In genomic region chr17:38729886-38730525, GRCh38 we compare ENCODE assay signal across 8 cellular contexts. TPM values are rescaled to one million over a fixed set of nuclear protein-coding genes. Genes with fewer than 3 reads are reported as not detected.
DNase-seq lines count a peak whose midpoint lies in the region; ATAC-seq and TF ChIP-seq lines count a peak whose summit lies in the region.

TSS of gene CISD3 (plus strand) at chr17:38730341. CDS start at chr17:38730359, 18 bp downstream.

- H3K27ac ChIP-seq in iPS DF 6.9 (ENCODE audit: low read length), result no peak within 1 kb of the TSS
- peak within 1 kb of the TSS; percentile 88 to 95 (median 90) for H3K27ac ChIP-seq in gastrocnemius medialis

- intact Hi-C loops in gastrocnemius medialis (cut with DNase I; ENCODE audit: low total_unique reads), result loop anchor here (1.0 kb wide), 2 partner anchors 22 to 28 kb away; partner anchors contain the start of gene PSMB3

- WGBS in iPS DF 6.9 (ENCODE audit: insufficient coverage, insufficient read length), result no CpG with 5 or more reads among the region's 92 CpGs

- ATAC-seq in HG02623 (IDR thresholded peaks at IDR 0.05; ENCODE audit: unreplicated experiment) (peak; percentile 79), gastrocnemius medialis (peak; percentile 81 to 86)

- TF ChIP-seq POLR2A in gastrocnemius medialis (IDR thresholded peaks at IDR 0.05), result peak; percentile 55 to 68

- H3K4me1 ChIP-seq in iPS DF 6.9 (ENCODE audit: control insufficient read depth, insufficient read depth, low read length), result peaks cover 8% of the 10 kb centered on the region
- H3K4me1 ChIP-seq in gastrocnemius medialis, result peaks cover 20 to 22% of the 10 kb centered on the region in 2 donors

- DNase-seq in GM12865 (ENCODE audit: low read depth) (peak; percentile 95), NCI-H146 (lab: John Stamatoyannopoulos, UW) (peak; percentile 85), T1000 (lab: John Stamatoyannopoulos, UW) (peak; percentile 70), astrocyte of the cerebellum (ENCODE audit: low read depth) (no peak), iPS DF 6.9 (ENCODE audit: low read depth, low spot score) (no peak), gastrocnemius medialis (peak; percentile 70 to 79), cerebellar cortex (ENCODE audit: low spot score) (no peak)

- peak within 1 kb of the TSS; percentile 71 for H3K4me3 ChIP-seq in GM12865 (ENCODE audit: low read depth, low read length)
- H3K4me3 ChIP-seq in astrocyte of the cerebellum (ENCODE audit: low read depth, low read length), result peak within 1 kb of the TSS; percentile 48
- H3K4me3 ChIP-seq in iPS DF 6.9 (ENCODE audit: low read length), result peak within 1 kb of the TSS; percentile 63
- peak within 1 kb of the TSS; percentile 79 to 96 (median 87) for H3K4me3 ChIP-seq in gastrocnemius medialis

- TF ChIP-seq CTCF in GM12865 (IDR thresholded peaks at IDR 0.05; ENCODE audit: insufficient read depth, low read depth, low read length, missing control alignments), result peak; percentile 73
- peak; percentile 33 for TF ChIP-seq CTCF in astrocyte of the cerebellum (IDR thresholded peaks at IDR 0.05; ENCODE audit: low read depth, low read length, missing control alignments)
- TF ChIP-seq CTCF in gastrocnemius medialis (IDR thresholded peaks at IDR 0.05 in 4 of 5, conservative IDR thresholded peaks at IDR 0.05 in 1 of 5), result peak in 4 of 5 experiments; percentile 91 to 98 (median 96)

- H3K27me3 ChIP-seq in iPS DF 6.9 (ENCODE audit: control insufficient read depth, insufficient read depth, low read length) (peaks cover 5% of the 10 kb centered on the region; the same call in 1 of the 2 replicates), gastrocnemius medialis (no peaks in the 10 kb centered on the region)

- H3K9me3 ChIP-seq in iPS DF 6.9 (ENCODE audit: control insufficient read depth, insufficient read depth, low read length) (no peaks in the 10 kb centered on the region), gastrocnemius medialis (no peaks in the 10 kb centered on the region)

- in situ Hi-C loops in astrocyte of the cerebellum (cut with HindIII; ENCODE audit: low sequenced_read_pairs), result no loop called here
- in situ Hi-C loops in gastrocnemius medialis (cut with MboI; ENCODE audit: low sequenced_read_pairs in 4 of 4), result loop anchor here in 3 of 4 donors (5.0 kb wide), 1 partner anchor 53 kb away; no protein-coding TSS in a partner anchor

- H3K36me3 ChIP-seq in iPS DF 6.9 (ENCODE audit: control insufficient read depth, insufficient read depth, low read length) (no peaks in the 10 kb centered on the region), gastrocnemius medialis (peaks cover 0 to 14% of the 10 kb centered on the region in 2 donors)

RNA-seq across cellular contexts. Expression of gene CISD3, which starts in this region (rescaled TPM):
- 10 to 100 TPM; 10.0 to 25.8 (median 13.3) TPM for total RNA-seq in gastrocnemius medialis

Comparison
In these comparisons a context has a peak if more than half of its experiments do, and no peak if none do; other contexts are left out.
1. DNase-seq: peak in GM12865 (single experiment), NCI-H146 (single experiment), T1000 (single experiment) and gastrocnemius medialis (2 of 2); none in astrocyte of the cerebellum (single experiment), iPS DF 6.9 (single experiment) and cerebellar cortex (single experiment).
2. CTCF ChIP-seq: peak in every context shown above with its lines; median percentile 96 in gastrocnemius medialis; 73 in GM12865; 33 in astrocyte of the cerebellum.
3. Peak in every context shown above with its lines, with median percentiles within 50 percentile points of each other: H3K4me3 ChIP-seq.